In the genomic region with DNA sequence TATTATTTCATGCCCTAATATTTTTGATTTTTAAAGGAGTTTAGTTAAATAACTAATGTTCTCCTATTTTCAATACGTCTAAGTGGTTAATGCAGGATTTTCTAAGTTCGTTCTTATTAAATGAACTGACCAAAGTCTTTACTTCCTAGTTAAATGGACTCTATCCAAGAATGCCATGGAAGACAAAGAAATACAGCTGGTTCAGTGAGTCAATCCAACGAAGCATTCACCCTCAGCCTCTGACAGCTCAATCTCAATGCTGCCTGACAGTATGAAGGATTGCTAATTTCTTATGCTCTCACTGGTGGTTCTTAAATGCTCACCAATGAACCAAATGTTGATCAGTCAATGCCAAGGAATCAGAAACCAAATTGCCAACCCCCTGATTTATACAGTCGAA, we compare ENCODE assay signal across 1 cellular context.
TF ChIP-seq lines count a peak whose summit lies in the region.

No MANE protein-coding gene starts in this region.

TF ChIP-seq in GM12891, 5 proteins besides CTCF, POLR2A, EP300 and RAD21:
- TF ChIP-seq POLR2AphosphoS5 (IDR thresholded peaks at IDR 0.05; ENCODE audit: low read depth, low read length) (no peak), TAF1 (IDR thresholded peaks at IDR 0.05; ENCODE audit: low read depth, low read length) (no peak), POU2F2 (IDR thresholded peaks at IDR 0.05; ENCODE audit: low read depth, low read length) (no peak), SPI1 (IDR thresholded peaks at IDR 0.05; ENCODE audit: low read depth, low read length) (no peak), PAX5 (IDR thresholded peaks at IDR 0.05; ENCODE audit: insufficient read depth, low read length, severe bottlenecking) (no peak)
